26 cellular contexts compared by ENCODE assay signal in the genomic region with DNA sequence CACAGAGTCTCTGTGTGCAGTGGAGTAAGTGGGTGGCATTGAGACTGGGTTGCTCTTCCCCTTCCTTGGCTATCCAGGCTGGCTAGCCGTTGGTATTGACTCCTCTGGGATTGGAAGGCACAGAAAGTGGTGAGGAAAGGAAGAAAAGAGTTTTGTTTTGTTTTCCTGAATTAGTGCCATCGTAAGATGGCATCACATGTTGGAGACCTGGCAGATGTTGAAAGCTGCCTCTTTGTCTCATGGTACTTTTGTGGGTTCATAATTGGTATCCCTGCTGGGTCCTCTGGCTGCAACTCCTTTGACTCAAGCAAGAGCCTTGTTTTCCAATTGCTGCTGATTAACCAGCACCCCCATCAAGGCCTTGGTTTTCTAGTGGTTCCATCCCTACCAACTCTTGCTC.
"Had no signal": no experiment of that assay in that cellular context is flagged by ENCODE, and none has a peak within 500 bp of the region (broad histone marks: within the 10 kb centered on the region; RNA-seq: fewer than 3 reads in every experiment).

No MANE protein-coding gene starts in this region.

- H3K27ac Mint-ChIP-seq: activated CD4-positive, alpha-beta T cell treated with anti-CD3 and anti-CD28 coated beads, Interleukin-2, amount 10 ng/mL, durations not matched to agents 24 days and 14 days; activated CD8-positive, alpha-beta memory T cell treated with anti-CD3 and anti-CD28 coated beads, Interleukin-2, amount 10 ng/mL, durations not matched to agents 7 days and 5 days; activated naive CD4-positive, alpha-beta T cell treated with anti-CD3 and anti-CD28 coated beads, Interleukin-2, amount 50 U/mL, for 72 hours; activated naive CD8-positive, alpha-beta T cell treated with anti-CD3 and anti-CD28 coated beads, Interleukin-2, amount 50 U/mL, for 24 hours; activated T-cell treated with anti-CD3 and anti-CD28 coated beads, Interleukin-2, amount 50 U/mL, for 24 hours; activated T-helper 1 cell treated with anti-CD3 and anti-CD28 coated beads, Interleukin-12 subunit alpha, Interleukin-12 subunit beta, Interleukin-2, Interleukin-4 antibody, amounts not matched to agents 30 ng/mL and 10 ng/mL and 1 ng/mL, durations not matched to agents 14 hours and 24 hours and 36 hours; T-helper 17 cell; WTC11 had no signal

- ATAC-seq: activated CD8-positive, alpha-beta memory T cell treated with anti-CD3 and anti-CD28 coated beads, Interleukin-2, amount 10 ng/mL, durations not matched to agents 7 days and 5 days; activated naive CD4-positive, alpha-beta T cell treated with anti-CD3 and anti-CD28 coated beads, Interleukin-2, amount 50 U/mL, for 72 hours; activated naive CD8-positive, alpha-beta T cell treated with anti-CD3 and anti-CD28 coated beads, Interleukin-2, amount 50 U/mL, for 24 hours; PC-3; T-helper 17 cell; WTC11 had no signal

- H3K27me3 ChIP-seq: brain microvascular endothelial cell, cardiac muscle cell had no signal

- H3K4me3 ChIP-seq: cardiac muscle cell had no signal

- H3K36me3 Mint-ChIP-seq: activated CD8-positive, alpha-beta memory T cell treated with anti-CD3 and anti-CD28 coated beads, Interleukin-2, amount 10 ng/mL, durations not matched to agents 7 days and 5 days; activated naive CD4-positive, alpha-beta T cell treated with anti-CD3 and anti-CD28 coated beads, Interleukin-2, amount 50 U/mL, for 72 hours; WTC11 had no signal

- H3K27ac ChIP-seq: brain microvascular endothelial cell, cardiac muscle cell had no signal

- H3K27me3 Mint-ChIP-seq: activated naive CD8-positive, alpha-beta T cell treated with anti-CD3 and anti-CD28 coated beads, Interleukin-2, amount 50 U/mL, for 24 hours had no signal

- H3K4me3 Mint-ChIP-seq: activated CD4-positive, alpha-beta T cell treated with anti-CD3 and anti-CD28 coated beads, Interleukin-2, amount 10 ng/mL, durations not matched to agents 24 days and 14 days; activated CD8-positive, alpha-beta memory T cell treated with anti-CD3 and anti-CD28 coated beads, Interleukin-2, amount 10 ng/mL, durations not matched to agents 7 days and 5 days; activated naive CD8-positive, alpha-beta T cell treated with anti-CD3 and anti-CD28 coated beads, Interleukin-2, amount 50 U/mL, for 24 hours; activated T-cell treated with anti-CD3 and anti-CD28 coated beads, Interleukin-2, amount 50 U/mL, for 24 hours; activated T-helper 1 cell treated with anti-CD3 and anti-CD28 coated beads, Interleukin-12 subunit alpha, Interleukin-12 subunit beta, Interleukin-2, Interleukin-4 antibody, amounts not matched to agents 30 ng/mL and 10 ng/mL and 1 ng/mL, durations not matched to agents 14 hours and 24 hours and 36 hours; T-helper 17 cell; WTC11 had no signal

- H3K4me1 Mint-ChIP-seq: activated CD8-positive, alpha-beta memory T cell treated with anti-CD3 and anti-CD28 coated beads, Interleukin-2, amount 10 ng/mL, durations not matched to agents 7 days and 5 days had no signal

- H3K36me3 ChIP-seq: brain microvascular endothelial cell, cardiac muscle cell had no signal

- DNase-seq: activated CD4-positive, alpha-beta T cell treated with anti-CD3 and anti-CD28 coated beads for 1 hour; activated CD4-positive, alpha-beta T cell treated with anti-CD3 and anti-CD28 coated beads, Interleukin-2, amount 10 ng/mL, durations not matched to agents 24 days and 14 days; activated CD4-positive, alpha-beta T cell treated with anti-CD3 and anti-CD28 coated beads, Interleukin-2, amount 50 U/mL, for 48 hours; activated CD8-positive, alpha-beta memory T cell treated with anti-CD3 and anti-CD28 coated beads, Interleukin-2, amount 10 ng/mL, durations not matched to agents 7 days and 5 days; activated effector memory CD4-positive, alpha-beta T cell treated with Interleukin-2 at 50 U/mL for 16 hours; activated naive CD4-positive, alpha-beta T cell; activated naive CD8-positive, alpha-beta T cell treated with anti-CD3 and anti-CD28 coated beads, Interleukin-2, amount 50 U/mL, for 24 hours; activated T-cell treated with anti-CD3 and anti-CD28 coated beads, Interleukin-2, amount 50 U/mL, for 24 hours; amniotic stem cell; brain microvascular endothelial cell; Kasumi-1; KBM-7; NCI-H1105 treated with DMSO at 0.1 percent for 48 hours; NCI-H1436 treated with DMSO at 0.1 percent for 48 hours; NCI-H187; NCI-H2081; NCI-H345; NCI-H510A treated with DMSO at 0.1 percent for 48 hours; PC-3; SHP77 treated with DMSO at 0.1 percent for 48 hours; T-helper 17 cell; T-helper 9 cell had no signal

- H3K9me3 Mint-ChIP-seq: activated CD4-positive, alpha-beta T cell treated with anti-CD3 and anti-CD28 coated beads, Interleukin-2, amount 10 ng/mL, durations not matched to agents 24 days and 14 days; activated naive CD4-positive, alpha-beta T cell treated with anti-CD3 and anti-CD28 coated beads, Interleukin-2, amount 50 U/mL, for 72 hours; activated T-cell treated with anti-CD3 and anti-CD28 coated beads, Interleukin-2, amount 50 U/mL, for 24 hours; WTC11 had no signal
